In the genomic region with DNA sequence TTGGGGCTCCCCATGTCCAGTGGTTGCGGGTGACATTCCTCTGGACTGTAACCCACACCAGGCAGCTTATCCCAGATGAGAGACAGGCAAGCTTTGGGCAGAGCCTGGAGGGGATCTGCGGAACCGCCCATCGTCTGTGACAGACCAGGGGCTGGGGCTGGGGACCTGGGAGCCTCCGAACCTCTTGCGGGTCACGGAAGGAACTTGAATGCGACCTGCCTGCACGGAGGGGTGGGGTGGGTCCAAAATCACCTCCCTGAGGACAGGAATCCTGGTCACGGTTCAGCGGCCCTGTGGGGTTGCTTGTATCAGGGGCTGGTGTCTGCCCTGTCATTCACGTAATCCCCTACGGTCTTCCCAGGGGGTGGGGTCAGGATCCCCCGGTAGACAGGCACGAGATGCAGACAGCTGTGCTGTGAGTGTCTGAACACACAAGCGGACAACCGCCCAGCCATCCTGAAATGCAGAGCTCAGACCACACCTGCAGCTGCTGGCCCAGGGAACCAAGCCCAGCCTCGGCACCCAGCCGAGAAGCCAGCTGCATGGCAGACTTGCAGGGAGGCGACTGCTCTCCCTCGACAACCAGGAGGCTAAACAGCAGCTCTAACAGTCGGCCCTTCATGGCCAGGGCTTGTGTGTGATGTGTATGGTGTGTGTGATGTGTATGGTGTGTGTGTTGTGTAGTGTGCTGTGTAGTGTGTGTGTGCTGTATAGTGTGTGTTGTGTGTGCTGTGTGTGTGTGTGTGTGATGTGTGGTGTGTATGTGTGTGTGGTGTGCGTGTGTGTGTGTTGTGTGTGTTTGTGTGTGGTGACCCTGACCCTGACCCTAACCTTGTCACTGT, we compare ENCODE assay signal across 16 cellular contexts.
DNase-seq lines count a peak whose midpoint lies in the region; ATAC-seq and TF ChIP-seq lines count a peak whose summit lies in the region.
"Had no signal": no experiment of that assay in that cellular context is flagged by ENCODE, and none has a peak within 500 bp of the region (broad histone marks: within the 10 kb centered on the region; RNA-seq: fewer than 3 reads in every experiment).

No MANE protein-coding gene starts in this region.

- ATAC-seq in HG02981 (IDR thresholded peaks at IDR 0.05; ENCODE audit: unreplicated experiment): no peak
- ATAC-seq in gastroesophageal sphincter: no peak
- ATAC-seq: WTC11 had no signal

- 40% methylated on average over 1 of the region's 23 CpGs; no CpG with 5 or more reads in 1 of the 2 donors for WGBS in gastroesophageal sphincter (ENCODE audit: low coverage in 1 of 2), 2 donors

- no peaks in the 10 kb centered on the region for H3K9me3 ChIP-seq in gastroesophageal sphincter
- H3K9me3 ChIP-seq: SJSA1 had no signal

- H3K4me3 ChIP-seq in dorsolateral prefrontal cortex (no peak overlapping the region), gastroesophageal sphincter (no peak overlapping the region)
- H3K4me3 ChIP-seq: SJSA1, skin epidermis had no signal

- TF ChIP-seq POLR2A in gastroesophageal sphincter (IDR thresholded peaks at IDR 0.05): no peak

- TF ChIP-seq EP300 in gastroesophageal sphincter (IDR thresholded peaks at IDR 0.05): no peak

- intact Hi-C loops in dorsolateral prefrontal cortex (cut with DNase I) (no loop called here), posterior cingulate gyrus (cut with DNase I) (no loop called here)

- DNase-seq in NCI-H146 (lab: John Stamatoyannopoulos, UW) (peak; percentile 31), NCI-H146 treated with DMSO at 0.1 percent for 48 hours (lab: John Stamatoyannopoulos, UW; ENCODE audit: unreplicated experiment) (no peak), NCI-H2029 treated with DMSO at 0.1 percent for 48 hours (lab: John Stamatoyannopoulos, UW) (peak; percentile 27), dorsolateral prefrontal cortex (peak in 9 of 10 donors; percentile 31 to 70 (median 59)), posterior cingulate gyrus (peak in 8 of 10 donors; percentile 45 to 94 (median 55))
- DNase-seq in activated naive CD4-positive, alpha-beta T cell treated with anti-CD3 and anti-CD28 coated beads, Interleukin-2, amount 50 U/mL, for 16 hours: no peak
- DNase-seq: 8988T; activated naive CD8-positive, alpha-beta T cell treated with anti-CD3 and anti-CD28 coated beads, Interleukin-2, amount 10 ng/mL, durations not matched to agents 7 days and 5 days; GOT3; islet precursor cell; NCI-H226 had no signal

- H3K27me3 ChIP-seq in dorsolateral prefrontal cortex (peaks cover 0 to 6% (median 0%) of the 10 kb centered on the region in 45 donors), gastroesophageal sphincter (peaks cover 63% of the 10 kb centered on the region)

- no peaks in the 10 kb centered on the region for H3K36me3 ChIP-seq in gastroesophageal sphincter
- H3K36me3 ChIP-seq: SJSA1 had no signal

- TF ChIP-seq CTCF in dorsolateral prefrontal cortex (IDR thresholded peaks at IDR 0.05 in 54 of 56, conservative IDR thresholded peaks at IDR 0.05 in 2 of 56; ENCODE audit: low read depth in 1 of 56, partially characterized antibody in 56 of 56): no peak
- no peak for TF ChIP-seq CTCF in gastroesophageal sphincter (IDR thresholded peaks at IDR 0.05)

- H3K4me1 ChIP-seq in gastroesophageal sphincter: no peaks in the 10 kb centered on the region

- H3K27ac ChIP-seq in dorsolateral prefrontal cortex: no peak overlapping the region
- no peak overlapping the region for H3K27ac ChIP-seq in gastroesophageal sphincter
- H3K27ac ChIP-seq: SJSA1, skin epidermis had no signal

Comparison
In these comparisons a context has a peak if more than half of its experiments do, and no peak if none do; other contexts are left out.
1. DNase-seq: peak in NCI-H146 (single experiment), NCI-H2029 treated with DMSO at 0.1 percent for 48 hours (single experiment), dorsolateral prefrontal cortex (9 of 10) and posterior cingulate gyrus (8 of 10); none in NCI-H146 treated with DMSO at 0.1 percent for 48 hours (single experiment) and activated naive CD4-positive, alpha-beta T cell treated with anti-CD3 and anti-CD28 coated beads, Interleukin-2, amount 50 U/mL, for 16 hours (single experiment).